1 cellular context compared by ENCODE assay signal in the genomic region with DNA sequence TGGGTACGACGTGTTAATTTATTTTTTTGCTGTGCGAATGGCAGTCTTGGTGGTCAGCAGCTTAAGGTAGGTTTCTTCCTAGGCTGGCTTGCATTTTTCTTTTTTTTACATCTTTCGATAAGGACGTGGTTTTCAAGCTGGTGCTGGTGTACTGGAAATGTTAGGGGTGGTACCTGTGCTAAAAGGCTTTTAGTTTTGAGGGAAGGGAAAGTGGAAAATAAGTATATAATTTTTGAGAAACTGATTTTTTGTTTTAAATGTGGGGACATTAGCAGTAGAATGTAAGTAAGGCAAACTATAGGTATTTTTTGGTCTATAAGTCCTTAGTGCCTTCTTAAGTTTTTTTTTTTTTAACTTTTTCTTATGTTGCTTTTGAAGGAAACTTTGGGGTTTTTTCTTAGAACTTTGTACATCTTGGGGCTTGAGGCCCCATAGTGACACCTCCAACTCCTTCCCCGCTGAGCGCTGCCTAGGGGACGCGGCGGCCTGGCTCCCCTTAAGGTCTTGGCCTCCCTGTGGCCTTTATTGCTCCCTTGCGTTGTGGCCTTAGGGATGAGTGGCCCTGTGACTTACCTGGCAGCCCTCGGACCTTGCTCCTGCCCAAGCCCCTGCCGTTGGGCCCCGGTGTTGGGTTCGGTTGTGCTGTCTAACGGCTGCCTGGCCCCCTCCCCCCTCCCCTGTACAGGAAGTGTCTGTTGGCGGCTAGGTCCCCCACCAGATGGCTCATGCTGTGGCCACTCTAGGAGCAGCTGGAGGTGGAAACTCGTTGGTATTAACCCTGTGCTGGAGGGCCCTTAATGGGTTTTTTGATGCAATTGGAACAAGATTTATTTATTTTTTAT.
A peak's percentile ranks its signal among the peaks of the same experiment; 100 is the strongest.
TF ChIP-seq lines count a peak whose summit lies in the region.

No MANE protein-coding gene starts in this region.

TF ChIP-seq in HepG2, 621 proteins besides CTCF, POLR2A, EP300 and RAD21 (continued from another document and continues in another):
- TF ChIP-seq ZKSCAN5 (CRISPR knock-in tag; IDR thresholded peaks at IDR 0.05): no peak
- peak; percentile 73 for TF ChIP-seq CHD2 (IDR thresholded peaks at IDR 0.05; ENCODE audit: low read depth, low read length)
- TF ChIP-seq ZNF614 (CRISPR knock-in tag; IDR thresholded peaks at IDR 0.05; ENCODE audit: borderline replicate concordance): peak; percentile 83; the same call in 1 of the 2 replicates
- TF ChIP-seq, protein P1, sequence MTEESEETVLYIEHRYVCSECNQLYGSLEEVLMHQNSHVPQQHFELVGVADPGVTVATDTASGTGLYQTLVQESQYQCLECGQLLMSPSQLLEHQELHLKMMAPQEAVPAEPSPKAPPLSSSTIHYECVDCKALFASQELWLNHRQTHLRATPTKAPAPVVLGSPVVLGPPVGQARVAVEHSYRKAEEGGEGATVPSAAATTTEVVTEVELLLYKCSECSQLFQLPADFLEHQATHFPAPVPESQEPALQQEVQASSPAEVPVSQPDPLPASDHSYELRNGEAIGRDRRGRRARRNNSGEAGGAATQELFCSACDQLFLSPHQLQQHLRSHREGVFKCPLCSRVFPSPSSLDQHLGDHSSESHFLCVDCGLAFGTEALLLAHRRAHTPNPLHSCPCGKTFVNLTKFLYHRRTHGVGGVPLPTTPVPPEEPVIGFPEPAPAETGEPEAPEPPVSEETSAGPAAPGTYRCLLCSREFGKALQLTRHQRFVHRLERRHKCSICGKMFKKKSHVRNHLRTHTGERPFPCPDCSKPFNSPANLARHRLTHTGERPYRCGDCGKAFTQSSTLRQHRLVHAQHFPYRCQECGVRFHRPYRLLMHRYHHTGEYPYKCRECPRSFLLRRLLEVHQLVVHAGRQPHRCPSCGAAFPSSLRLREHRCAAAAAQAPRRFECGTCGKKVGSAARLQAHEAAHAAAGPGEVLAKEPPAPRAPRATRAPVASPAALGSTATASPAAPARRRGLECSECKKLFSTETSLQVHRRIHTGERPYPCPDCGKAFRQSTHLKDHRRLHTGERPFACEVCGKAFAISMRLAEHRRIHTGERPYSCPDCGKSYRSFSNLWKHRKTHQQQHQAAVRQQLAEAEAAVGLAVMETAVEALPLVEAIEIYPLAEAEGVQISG (CRISPR knock-in tag; IDR thresholded peaks at IDR 0.05): peak; percentile 100
- TF ChIP-seq MAF1 (CRISPR knock-in tag; IDR thresholded peaks at IDR 0.05; ENCODE audit: borderline replicate concordance): 0 out of 2 replicates have a peak, but pooled peaks have one; percentile 69
- no peak for TF ChIP-seq REXO4 (CRISPR knock-in tag; IDR thresholded peaks at IDR 0.05; ENCODE audit: borderline replicate concordance)
- TF ChIP-seq ZNF205 (CRISPR knock-in tag; IDR thresholded peaks at IDR 0.05): peak; percentile 94
- no peak for TF ChIP-seq SRSF4 (IDR thresholded peaks at IDR 0.05; ENCODE audit: low read depth, low read length, poor library complexity, severe bottlenecking)
- 0 out of 2 replicates have a peak, but pooled peaks have one; percentile 67 for TF ChIP-seq ZNF251 (CRISPR knock-in tag; IDR thresholded peaks at IDR 0.05)
- peak; percentile 88 for TF ChIP-seq MYC (CRISPR knock-in tag; IDR thresholded peaks at IDR 0.05; ENCODE audit: borderline replicate concordance)
- peak; percentile 89 for TF ChIP-seq ZNF549 (CRISPR knock-in tag; IDR thresholded peaks at IDR 0.05)
- TF ChIP-seq SYNCRIP (IDR thresholded peaks at IDR 0.05; ENCODE audit: insufficient read depth, low read depth, low read length): no peak
- TF ChIP-seq ZNF253 (CRISPR knock-in tag; IDR thresholded peaks at IDR 0.05; ENCODE audit: borderline replicate concordance): peak; percentile 85; the same call in 1 of the 2 replicates
- TF ChIP-seq, protein P2, sequence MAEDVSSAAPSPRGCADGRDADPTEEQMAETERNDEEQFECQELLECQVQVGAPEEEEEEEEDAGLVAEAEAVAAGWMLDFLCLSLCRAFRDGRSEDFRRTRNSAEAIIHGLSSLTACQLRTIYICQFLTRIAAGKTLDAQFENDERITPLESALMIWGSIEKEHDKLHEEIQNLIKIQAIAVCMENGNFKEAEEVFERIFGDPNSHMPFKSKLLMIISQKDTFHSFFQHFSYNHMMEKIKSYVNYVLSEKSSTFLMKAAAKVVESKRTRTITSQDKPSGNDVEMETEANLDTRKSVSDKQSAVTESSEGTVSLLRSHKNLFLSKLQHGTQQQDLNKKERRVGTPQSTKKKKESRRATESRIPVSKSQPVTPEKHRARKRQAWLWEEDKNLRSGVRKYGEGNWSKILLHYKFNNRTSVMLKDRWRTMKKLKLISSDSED (CRISPR knock-in tag; IDR thresholded peaks at IDR 0.05): no peak
- no peak for TF ChIP-seq CBX2 (IDR thresholded peaks at IDR 0.05; ENCODE audit: low read depth, low read length)
- no peak for TF ChIP-seq CBX2 (CRISPR knock-in tag; IDR thresholded peaks at IDR 0.05; ENCODE audit: low read depth)
- TF ChIP-seq XBP1 (CRISPR knock-in tag; IDR thresholded peaks at IDR 0.05): no peak; the same call in 1 of the 2 replicates
- TF ChIP-seq SOX13 (IDR thresholded peaks at IDR 0.05): peak; percentile 59; the same call in 1 of the 2 replicates
- TF ChIP-seq SOX13 (CRISPR knock-in tag; conservative IDR thresholded peaks at IDR 0.05 in 1 of 2, IDR thresholded peaks at IDR 0.05 in 1 of 2): peak in 1 of 2 experiments; percentile 62; a peak in 1 of 4 replicates
- TF ChIP-seq MEF2D (CRISPR knock-in tag; IDR thresholded peaks at IDR 0.05): peak; percentile 95
- TF ChIP-seq THYN1 (CRISPR knock-in tag; IDR thresholded peaks at IDR 0.05; ENCODE audit: borderline replicate concordance, low read depth): no peak
- TF ChIP-seq SNAI1 (CRISPR knock-in tag; IDR thresholded peaks at IDR 0.05; ENCODE audit: borderline replicate concordance): peak; percentile 69; the same call in 1 of the 2 replicates
- TF ChIP-seq, protein P3, sequence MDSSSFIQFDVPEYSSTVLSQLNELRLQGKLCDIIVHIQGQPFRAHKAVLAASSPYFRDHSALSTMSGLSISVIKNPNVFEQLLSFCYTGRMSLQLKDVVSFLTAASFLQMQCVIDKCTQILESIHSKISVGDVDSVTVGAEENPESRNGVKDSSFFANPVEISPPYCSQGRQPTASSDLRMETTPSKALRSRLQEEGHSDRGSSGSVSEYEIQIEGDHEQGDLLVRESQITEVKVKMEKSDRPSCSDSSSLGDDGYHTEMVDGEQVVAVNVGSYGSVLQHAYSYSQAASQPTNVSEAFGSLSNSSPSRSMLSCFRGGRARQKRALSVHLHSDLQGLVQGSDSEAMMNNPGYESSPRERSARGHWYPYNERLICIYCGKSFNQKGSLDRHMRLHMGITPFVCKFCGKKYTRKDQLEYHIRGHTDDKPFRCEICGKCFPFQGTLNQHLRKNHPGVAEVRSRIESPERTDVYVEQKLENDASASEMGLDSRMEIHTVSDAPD (CRISPR knock-in tag; IDR thresholded peaks at IDR 0.05): peak; percentile 66; the same call in 1 of the 2 replicates
- peak; percentile 85; the same call in 1 of the 2 replicates for TF ChIP-seq ARNTL (CRISPR knock-in tag; IDR thresholded peaks at IDR 0.05)
- TF ChIP-seq ONECUT2 (CRISPR knock-in tag; IDR thresholded peaks at IDR 0.05): peak; percentile 15; the same call in 1 of the 2 replicates
- peak; percentile 96 for TF ChIP-seq YEATS4 (CRISPR knock-in tag; IDR thresholded peaks at IDR 0.05; ENCODE audit: borderline replicate concordance)
- TF ChIP-seq HOXA5 (CRISPR knock-in tag; IDR thresholded peaks at IDR 0.05): peak; percentile 93
- peak; percentile 85 for TF ChIP-seq IKZF4 (CRISPR knock-in tag; IDR thresholded peaks at IDR 0.05; ENCODE audit: borderline replicate concordance, low read depth, not compliant biosample characterization)
- TF ChIP-seq ZEB1 (IDR thresholded peaks at IDR 0.05; ENCODE audit: insufficient replicate concordance, low read depth): peak; percentile 94
- TF ChIP-seq, protein P4, sequence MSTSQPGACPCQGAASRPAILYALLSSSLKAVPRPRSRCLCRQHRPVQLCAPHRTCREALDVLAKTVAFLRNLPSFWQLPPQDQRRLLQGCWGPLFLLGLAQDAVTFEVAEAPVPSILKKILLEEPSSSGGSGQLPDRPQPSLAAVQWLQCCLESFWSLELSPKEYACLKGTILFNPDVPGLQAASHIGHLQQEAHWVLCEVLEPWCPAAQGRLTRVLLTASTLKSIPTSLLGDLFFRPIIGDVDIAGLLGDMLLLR (CRISPR knock-in tag; IDR thresholded peaks at IDR 0.05): peak; percentile 87
- TF ChIP-seq ZNF550 (CRISPR knock-in tag; IDR thresholded peaks at IDR 0.05; ENCODE audit: borderline replicate concordance): peak; percentile 93; the same call in 1 of the 2 replicates
- TF ChIP-seq, protein P5, sequence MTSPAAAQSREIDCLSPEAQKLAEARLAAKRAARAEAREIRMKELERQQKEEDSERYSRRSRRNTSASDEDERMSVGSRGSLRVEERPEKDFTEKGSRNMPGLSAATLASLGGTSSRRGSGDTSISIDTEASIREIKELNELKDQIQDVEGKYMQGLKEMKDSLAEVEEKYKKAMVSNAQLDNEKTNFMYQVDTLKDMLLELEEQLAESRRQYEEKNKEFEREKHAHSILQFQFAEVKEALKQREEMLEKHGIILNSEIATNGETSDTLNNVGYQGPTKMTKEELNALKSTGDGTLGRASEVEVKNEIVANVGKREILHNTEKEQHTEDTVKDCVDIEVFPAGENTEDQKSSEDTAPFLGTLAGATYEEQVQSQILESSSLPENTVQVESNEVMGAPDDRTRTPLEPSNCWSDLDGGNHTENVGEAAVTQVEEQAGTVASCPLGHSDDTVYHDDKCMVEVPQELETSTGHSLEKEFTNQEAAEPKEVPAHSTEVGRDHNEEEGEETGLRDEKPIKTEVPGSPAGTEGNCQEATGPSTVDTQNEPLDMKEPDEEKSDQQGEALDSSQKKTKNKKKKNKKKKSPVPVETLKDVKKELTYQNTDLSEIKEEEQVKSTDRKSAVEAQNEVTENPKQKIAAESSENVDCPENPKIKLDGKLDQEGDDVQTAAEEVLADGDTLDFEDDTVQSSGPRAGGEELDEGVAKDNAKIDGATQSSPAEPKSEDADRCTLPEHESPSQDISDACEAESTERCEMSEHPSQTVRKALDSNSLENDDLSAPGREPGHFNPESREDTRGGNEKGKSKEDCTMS (CRISPR knock-in tag; conservative IDR thresholded peaks at IDR 0.05): 0 out of 2 replicates have a peak, but pooled peaks have one; percentile 62
- TF ChIP-seq, protein P6, sequence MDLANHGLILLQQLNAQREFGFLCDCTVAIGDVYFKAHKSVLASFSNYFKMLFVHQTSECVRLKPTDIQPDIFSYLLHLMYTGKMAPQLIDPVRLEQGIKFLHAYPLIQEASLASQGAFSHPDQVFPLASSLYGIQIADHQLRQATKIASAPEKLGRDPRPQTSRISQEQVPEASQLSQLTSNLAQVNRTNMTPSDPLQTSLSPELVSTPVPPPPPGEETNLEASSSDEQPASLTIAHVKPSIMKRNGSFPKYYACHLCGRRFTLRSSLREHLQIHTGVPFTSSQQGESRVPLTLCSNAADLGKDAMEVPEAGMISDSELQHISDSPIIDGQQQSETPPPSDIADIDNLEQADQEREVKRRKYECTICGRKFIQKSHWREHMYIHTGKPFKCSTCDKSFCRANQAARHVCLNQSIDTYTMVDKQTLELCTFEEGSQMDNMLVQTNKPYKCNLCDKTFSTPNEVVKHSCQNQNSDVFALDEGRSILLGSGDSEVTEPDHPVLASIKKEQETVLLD (CRISPR knock-in tag; IDR thresholded peaks at IDR 0.05; ENCODE audit: low read depth): peak; percentile 99
- 0 out of 2 replicates have a peak, but pooled peaks have one; percentile 70 for TF ChIP-seq ZNF720 (CRISPR knock-in tag; IDR thresholded peaks at IDR 0.05)
- TF ChIP-seq, protein P7, sequence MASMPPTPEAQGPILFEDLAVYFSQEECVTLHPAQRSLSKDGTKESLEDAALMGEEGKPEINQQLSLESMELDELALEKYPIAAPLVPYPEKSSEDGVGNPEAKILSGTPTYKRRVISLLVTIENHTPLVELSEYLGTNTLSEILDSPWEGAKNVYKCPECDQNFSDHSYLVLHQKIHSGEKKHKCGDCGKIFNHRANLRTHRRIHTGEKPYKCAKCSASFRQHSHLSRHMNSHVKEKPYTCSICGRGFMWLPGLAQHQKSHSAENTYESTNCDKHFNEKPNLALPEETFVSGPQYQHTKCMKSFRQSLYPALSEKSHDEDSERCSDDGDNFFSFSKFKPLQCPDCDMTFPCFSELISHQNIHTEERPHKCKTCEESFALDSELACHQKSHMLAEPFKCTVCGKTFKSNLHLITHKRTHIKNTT (CRISPR knock-in tag; IDR thresholded peaks at IDR 0.05): no peak
- TF ChIP-seq GATAD2A (CRISPR knock-in tag; IDR thresholded peaks at IDR 0.05): peak; percentile 89
- no peak for TF ChIP-seq NCOA1 (CRISPR knock-in tag; IDR thresholded peaks at IDR 0.05)
- peak; percentile 87 for TF ChIP-seq YY1 (IDR thresholded peaks at IDR 0.05; ENCODE audit: insufficient read depth, insufficient replicate concordance, low read depth, low read length)
- TF ChIP-seq ZSCAN12 (CRISPR knock-in tag; IDR thresholded peaks at IDR 0.05): no peak
- TF ChIP-seq, protein P8, sequence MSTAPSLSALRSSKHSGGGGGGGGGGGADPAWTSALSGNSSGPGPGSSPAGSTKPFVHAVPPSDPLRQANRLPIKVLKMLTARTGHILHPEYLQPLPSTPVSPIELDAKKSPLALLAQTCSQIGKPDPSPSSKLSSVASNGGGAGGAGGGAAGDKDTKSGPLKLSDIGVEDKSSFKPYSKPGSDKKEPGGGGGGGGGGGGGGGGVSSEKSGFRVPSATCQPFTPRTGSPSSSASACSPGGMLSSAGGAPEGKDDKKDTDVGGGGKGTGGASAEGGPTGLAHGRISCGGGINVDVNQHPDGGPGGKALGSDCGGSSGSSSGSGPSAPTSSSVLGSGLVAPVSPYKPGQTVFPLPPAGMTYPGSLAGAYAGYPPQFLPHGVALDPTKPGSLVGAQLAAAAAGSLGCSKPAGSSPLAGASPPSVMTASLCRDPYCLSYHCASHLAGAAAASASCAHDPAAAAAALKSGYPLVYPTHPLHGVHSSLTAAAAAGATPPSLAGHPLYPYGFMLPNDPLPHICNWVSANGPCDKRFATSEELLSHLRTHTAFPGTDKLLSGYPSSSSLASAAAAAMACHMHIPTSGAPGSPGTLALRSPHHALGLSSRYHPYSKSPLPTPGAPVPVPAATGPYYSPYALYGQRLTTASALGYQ (CRISPR knock-in tag; IDR thresholded peaks at IDR 0.05): peak; percentile 70; the same call in 1 of the 2 replicates
- TF ChIP-seq, protein P9, sequence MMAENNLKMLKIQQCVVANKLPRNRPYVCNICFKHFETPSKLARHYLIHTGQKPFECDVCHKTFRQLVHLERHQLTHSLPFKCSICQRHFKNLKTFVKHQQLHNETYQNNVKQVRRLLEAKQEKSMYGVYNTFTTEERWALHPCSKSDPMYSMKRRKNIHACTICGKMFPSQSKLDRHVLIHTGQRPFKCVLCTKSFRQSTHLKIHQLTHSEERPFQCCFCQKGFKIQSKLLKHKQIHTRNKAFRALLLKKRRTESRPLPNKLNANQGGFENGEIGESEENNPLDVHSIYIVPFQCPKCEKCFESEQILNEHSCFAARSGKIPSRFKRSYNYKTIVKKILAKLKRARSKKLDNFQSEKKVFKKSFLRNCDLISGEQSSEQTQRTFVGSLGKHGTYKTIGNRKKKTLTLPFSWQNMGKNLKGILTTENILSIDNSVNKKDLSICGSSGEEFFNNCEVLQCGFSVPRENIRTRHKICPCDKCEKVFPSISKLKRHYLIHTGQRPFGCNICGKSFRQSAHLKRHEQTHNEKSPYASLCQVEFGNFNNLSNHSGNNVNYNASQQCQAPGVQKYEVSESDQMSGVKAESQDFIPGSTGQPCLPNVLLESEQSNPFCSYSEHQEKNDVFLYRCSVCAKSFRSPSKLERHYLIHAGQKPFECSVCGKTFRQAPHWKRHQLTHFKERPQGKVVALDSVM (CRISPR knock-in tag; IDR thresholded peaks at IDR 0.05): peak; percentile 77
